In genomic region chr3:39146083-39146501, GRCh38 we compare ENCODE assay signal across 9 cellular contexts. TPM values are rescaled to one million over a fixed set of nuclear protein-coding genes. Genes with fewer than 3 reads are reported as not detected.
DNase-seq lines count a peak whose midpoint lies in the region; ATAC-seq and TF ChIP-seq lines count a peak whose summit lies in the region.
"Had no signal": no experiment of that assay in that cellular context is flagged by ENCODE, and none has a peak within 500 bp of the region (broad histone marks: within the 10 kb centered on the region; RNA-seq: fewer than 3 reads in every experiment).

No MANE protein-coding gene starts in this region.

- dilution Hi-C loops in mammary epithelial cell (cut with HindIII; ENCODE audit: low sequenced_read_pairs): no loop called here

- peak overlapping the region; percentile 83 for H3K4me2 ChIP-seq in mammary epithelial cell (ENCODE audit: insufficient read depth, low read depth, low read length)

- DNase-seq in stimulated activated naive CD8-positive, alpha-beta T cell treated with anti-CD3 and anti-CD28 coated beads, Interleukin-15, Interleukin-2, amounts not matched to agents 100 U/mL and 50 U/mL, for 24 hours: no peak
- DNase-seq in mammary epithelial cell (no peak), mesenteric fat pad (ENCODE audit: low spot score) (no peak), COR-L47 (lab: John Stamatoyannopoulos, UW) (no peak)

- H3K27ac ChIP-seq in mammary epithelial cell (ENCODE audit: insufficient read depth, low read depth, low read length): no peak overlapping the region
- H3K27ac ChIP-seq in mesodermal cell (ENCODE audit: low read depth, low read length, severe bottlenecking): peak overlapping the region; percentile 100

- in situ Hi-C loops in mammary epithelial cell (cut with MboI; ENCODE audit: low sequenced_read_pairs in 2 of 2): no loop called here

- H3K9ac ChIP-seq in mammary epithelial cell (ENCODE audit: insufficient read depth, low read length): no peak overlapping the region

- H3K9me3 ChIP-seq in mammary epithelial cell (replicated peaks; ENCODE audit: insufficient read depth, low read length): no peaks in the 10 kb centered on the region
- no peaks in the 10 kb centered on the region for H3K9me3 ChIP-seq in mesodermal cell (ENCODE audit: control insufficient read depth, low read length)

- no peak overlapping the region for H2AFZ ChIP-seq in mammary epithelial cell (ENCODE audit: low read depth, low read length)

- H3K79me2 ChIP-seq in mammary epithelial cell (ENCODE audit: insufficient read depth, low read length): peaks cover 89% of the 10 kb centered on the region

- ATAC-seq in stimulated activated naive CD8-positive, alpha-beta T cell treated with anti-CD3 and anti-CD28 coated beads, Interleukin-15, Interleukin-2, amounts not matched to agents 100 U/mL and 50 U/mL, for 24 hours: no peak
- ATAC-seq in HG02981 (IDR thresholded peaks at IDR 0.05; ENCODE audit: unreplicated experiment): no peak
- no peak for ATAC-seq in HG03108 (IDR thresholded peaks at IDR 0.05; ENCODE audit: unreplicated experiment)

- no peaks in the 10 kb centered on the region for H3K27me3 ChIP-seq in mammary epithelial cell (ENCODE audit: insufficient read depth, low read length)

- H3K36me3 Mint-ChIP-seq in stimulated activated naive CD8-positive, alpha-beta T cell treated with anti-CD3 and anti-CD28 coated beads, Interleukin-15, Interleukin-2, amounts not matched to agents 100 ng/mL and 50 ng/mL, for 24 hours (ENCODE audit: low read depth): peaks cover 94% of the 10 kb centered on the region

- no peaks in the 10 kb centered on the region for H4K20me1 ChIP-seq in mammary epithelial cell (ENCODE audit: insufficient read depth, low read length)

- peak overlapping the region; percentile 100 for H3K27ac Mint-ChIP-seq in stimulated activated naive CD8-positive, alpha-beta T cell treated with anti-CD3 and anti-CD28 coated beads, Interleukin-15, Interleukin-2, amounts not matched to agents 100 ng/mL and 50 ng/mL, for 24 hours

- CTCF ChIA-PET in mammary epithelial cell (lab: Charles Lee; ENCODE audit: low non-redundant PET): no interaction called here

- H3K9me3 Mint-ChIP-seq in stimulated activated naive CD8-positive, alpha-beta T cell treated with anti-CD3 and anti-CD28 coated beads, Interleukin-15, Interleukin-2, amounts not matched to agents 100 ng/mL and 50 ng/mL, for 24 hours: no peaks in the 10 kb centered on the region

- H3K27me3 Mint-ChIP-seq in stimulated activated naive CD8-positive, alpha-beta T cell treated with anti-CD3 and anti-CD28 coated beads, Interleukin-15, Interleukin-2, amounts not matched to agents 100 ng/mL and 50 ng/mL, for 24 hours: no peaks in the 10 kb centered on the region

- H3K36me3 ChIP-seq in mammary epithelial cell (ENCODE audit: insufficient read depth, low read length): peaks cover 26% of the 10 kb centered on the region
- peaks cover 67% of the 10 kb centered on the region for H3K36me3 ChIP-seq in mesodermal cell (ENCODE audit: control insufficient read depth, insufficient read depth, low read length)

- TF ChIP-seq CTCF in mammary epithelial cell (conservative IDR thresholded peaks at IDR 0.05 in 1 of 2, IDR thresholded peaks at IDR 0.05 in 1 of 2; ENCODE audit: extremely low read depth in 1 of 2, insufficient read depth in 1 of 2, low read depth in 1 of 2, low read length in 2 of 2): no peak

- peaks cover 91% of the 10 kb centered on the region for H3K4me1 Mint-ChIP-seq in stimulated activated naive CD8-positive, alpha-beta T cell treated with anti-CD3 and anti-CD28 coated beads, Interleukin-15, Interleukin-2, amounts not matched to agents 100 ng/mL and 50 ng/mL, for 24 hours (ENCODE audit: low read depth)

- no TSS peak for BruUV-seq in mammary epithelial cell (replicated peaks; lab: Mats Ljungman, UMichigan)

- H3K4me1 ChIP-seq in mammary epithelial cell (ENCODE audit: insufficient read depth, low read length) (peaks cover 71% of the 10 kb centered on the region), mesodermal cell (ENCODE audit: control insufficient read depth, insufficient read depth, low read length, poor library complexity, severe bottlenecking) (peaks cover 78% of the 10 kb centered on the region)

- H3K4me3 ChIP-seq in mammary epithelial cell (replicated peaks in 1 of 3; ENCODE audit: insufficient read depth in 1 of 3, low read depth in 2 of 3, low read length in 3 of 3): no peak overlapping the region
- H3K4me3 ChIP-seq in mesodermal cell (ENCODE audit: extremely low read depth, insufficient read depth, low read length, poor library complexity, severe bottlenecking): no peak overlapping the region

- WGBS in mammary epithelial cell (ENCODE audit: low coverage, missing lambda C conversion rate): 80% methylated on average over 10 of the region's 11 CpGs
- WGBS in mesodermal cell (ENCODE audit: insufficient coverage in 2 of 2), 2 experiments: 87 to 91% methylated on average over 10 to 11 of the region's 11 CpGs

- H3K4me3 Mint-ChIP-seq in stimulated activated naive CD8-positive, alpha-beta T cell treated with anti-CD3 and anti-CD28 coated beads, Interleukin-15, Interleukin-2, amounts not matched to agents 100 ng/mL and 50 ng/mL, for 24 hours: peak overlapping the region; percentile 13

- intact Hi-C loops in mammary epithelial cell (cut with micrococcal nuclease): no loop called here

RNA-seq across cellular contexts. Expression of gene CSRNP1, which starts 7.3 kb away (rescaled TPM):
- total RNA-seq in mammary epithelial cell (1 to 10 TPM; 6.5 to 9.6 TPM), mesenteric fat pad (130 TPM)
- polyA plus RNA-seq in mammary epithelial cell: 8.4 TPM
- 22.2 TPM for polyA minus RNA-seq in mammary epithelial cell
- 43.3 TPM for polyA plus RNA-seq in mesodermal cell (2013, experiment 1 of 2)
- 34.8 TPM for polyA plus RNA-seq in mesodermal cell (2013, experiment 2 of 2)

RNA-seq across cellular contexts. Expression of gene TTC21A, which starts 38.6 kb away (rescaled TPM):
- total RNA-seq in mammary epithelial cell (1 to 10 TPM; 5.2 to 5.7 TPM), mesenteric fat pad (3.1 TPM)
- 1.3 TPM for polyA plus RNA-seq in mammary epithelial cell
- not detected for polyA minus RNA-seq in mammary epithelial cell
- polyA plus RNA-seq in mesodermal cell (2013, experiment 1 of 2): 4.5 TPM
- polyA plus RNA-seq in mesodermal cell (2013, experiment 2 of 2): 3.6 TPM

RNA-seq across cellular contexts. Expression of gene GORASP1, which starts 38.7 kb away (rescaled TPM):
- 10 to 100 TPM; 47.0 to 51.3 TPM for total RNA-seq in mammary epithelial cell
- 37.7 TPM for polyA plus RNA-seq in mammary epithelial cell
- 73.7 TPM for polyA minus RNA-seq in mammary epithelial cell
- polyA plus RNA-seq in mesodermal cell (2013, experiment 1 of 2): 45.0 TPM
- 38.8 TPM for polyA plus RNA-seq in mesodermal cell (2013, experiment 2 of 2)
- 58.7 TPM for total RNA-seq in mesenteric fat pad

RNA-seq across cellular contexts. Expression of gene XIRP1, which starts 46.3 kb away (rescaled TPM):
- total RNA-seq in mammary epithelial cell: not detected
- polyA plus RNA-seq in mammary epithelial cell: not detected
- not detected for polyA minus RNA-seq in mammary epithelial cell
- polyA plus RNA-seq in mesodermal cell (2013, experiment 1 of 2): 3.6 TPM
- polyA plus RNA-seq in mesodermal cell (2013, experiment 2 of 2): 3.4 TPM
- total RNA-seq in mesenteric fat pad: 0.10 TPM
- total RNA-seq: lower leg skin had no signal

Comparison
In these comparisons a context has a peak if more than half of its experiments do, and no peak if none do; other contexts are left out.
1. RNA of gene CSRNP1, which starts 7.3 kb away (total RNA-seq): 130 TPM in mesenteric fat pad (single experiment); 6.5 to 9.6 TPM in mammary epithelial cell; every median in the first group is over 10 times any median in the second.